Comparison of ENCODE assay signal across 13 cellular contexts in the genomic region with DNA sequence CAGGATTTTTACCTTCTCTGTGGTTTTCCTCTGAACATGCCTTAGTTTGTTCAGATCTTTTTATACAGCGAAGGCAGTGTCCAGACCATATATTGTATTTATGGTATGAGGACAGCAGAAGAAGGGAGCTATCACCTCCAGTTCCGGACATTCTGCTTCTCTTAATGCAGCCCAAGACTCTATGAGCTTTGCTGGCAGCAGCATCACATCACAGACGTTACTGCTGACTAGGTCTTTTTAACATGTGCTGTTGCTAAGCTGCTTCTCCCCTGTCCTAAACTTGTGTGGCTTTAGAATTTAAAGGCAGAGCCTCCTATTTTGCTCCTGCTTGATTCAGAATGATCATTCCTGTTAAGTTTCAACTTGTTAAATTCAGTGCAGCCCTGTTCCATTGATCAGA. TPM values are rescaled to one million over a fixed set of nuclear protein-coding genes. Genes with fewer than 3 reads are reported as not detected.
DNase-seq lines count a peak whose midpoint lies in the region; ATAC-seq, FAIRE-seq and TF ChIP-seq lines count a peak whose summit lies in the region.
"Had no signal": no experiment of that assay in that cellular context is flagged by ENCODE, and none has a peak within 500 bp of the region (broad histone marks: within the 10 kb centered on the region; RNA-seq: fewer than 3 reads in every experiment).

No MANE protein-coding gene starts in this region.

- TF ChIP-seq POLR2A in HepG2 (IDR thresholded peaks at IDR 0.05; ENCODE audit: insufficient read depth in 1 of 2, low read depth in 2 of 2, low read length in 2 of 2) (no peak), right lobe of liver (IDR thresholded peaks at IDR 0.05) (no peak)

- no peaks in the 10 kb centered on the region for H4K20me1 ChIP-seq in HepG2 (ENCODE audit: insufficient read depth, low read length)

- H3K4me3 ChIP-seq in HepG2 (replicated peaks in 1 of 3; ENCODE audit: insufficient read depth in 1 of 3, low read depth in 2 of 3, low read length in 3 of 3), result no peak overlapping the region
- H3K4me3 ChIP-seq in right lobe of liver, result no peak overlapping the region
- H3K4me3 ChIP-seq in left lung, result no peak overlapping the region
- H3K4me3 ChIP-seq in aorta (ENCODE audit: low read length in 2 of 2), result no peak overlapping the region

- TF ChIP-seq CTCF in HepG2 (CRISPR knock-in tag; IDR thresholded peaks at IDR 0.05) (no peak), right lobe of liver (IDR thresholded peaks at IDR 0.05) (no peak), left lung (IDR thresholded peaks at IDR 0.05) (no peak)

- H3K9me3 ChIP-seq in HepG2 (ENCODE audit: low read length) (no peaks in the 10 kb centered on the region), right lobe of liver (no peaks in the 10 kb centered on the region), left lung (no peaks in the 10 kb centered on the region), aorta (ENCODE audit: control insufficient read depth, low read length) (no peaks in the 10 kb centered on the region)

- DNase-seq in HepG2 (ENCODE audit: low spot score), result no peak
- DNase-seq in right lobe of liver, result no peak
- peak; percentile 61 for DNase-seq in cerebellar cortex (ENCODE audit: low spot score)
- no peak for DNase-seq in left lung
- no peak for DNase-seq in aorta
- no peak for DNase-seq in cortex of kidney (lab: John Stamatoyannopoulos, UW)
- no peak for DNase-seq in NCI-H526 (lab: John Stamatoyannopoulos, UW)
- DNase-seq: glutamatergic neuron, left colon, NCI-H1092 treated with DMSO at 0.1 percent for 48 hours, SHP77 had no signal

- no peak overlapping the region for H3K4me2 ChIP-seq in HepG2 (ENCODE audit: low read depth, low read length)

- CTCF ChIA-PET in HepG2 (lab: Yijun Ruan, JAX; ENCODE audit: low intra/inter-chr PET ratio, low total read pairs), result no interaction called here

- no peaks in the 10 kb centered on the region for H3K79me2 ChIP-seq in HepG2 (ENCODE audit: insufficient read depth, low read length)

- H3K27me3 ChIP-seq in HepG2 (ENCODE audit: control insufficient read depth in 1 of 2, insufficient read depth in 2 of 2, low read length in 2 of 2) (no peaks in the 10 kb centered on the region), right lobe of liver (no peaks in the 10 kb centered on the region), left lung (no peaks in the 10 kb centered on the region), aorta (ENCODE audit: control insufficient read depth in 1 of 2, insufficient read depth in 2 of 2, low read length in 1 of 2) (no peaks in the 10 kb centered on the region)

- no peak for FAIRE-seq in HepG2 (lab: Jason Lieb, UNC)

- POLR2A ChIA-PET in HepG2 (lab: Yijun Ruan, JAX), result no interaction called here

- H3K27ac ChIP-seq in HepG2 (ENCODE audit: extremely low read length, insufficient read depth, low read length) (no peak overlapping the region), right lobe of liver (no peak overlapping the region), left lung (peak overlapping the region; percentile 71 to 84), aorta (ENCODE audit: low read depth in 1 of 2, low read length in 2 of 2) (peak overlapping the region; percentile 25 to 64)

- H3K4me1 ChIP-seq in HepG2 (ENCODE audit: insufficient read depth, low read length) (peaks cover 17% of the 10 kb centered on the region), right lobe of liver (peaks cover 0 to 3% (median 0%) of the 10 kb centered on the region in 4 donors), left lung (peaks cover 26 to 81% of the 10 kb centered on the region in 2 donors), aorta (ENCODE audit: control insufficient read depth in 1 of 2, insufficient read depth in 2 of 2, low read length in 2 of 2) (peaks cover 8 to 11% of the 10 kb centered on the region in 2 donors)

- in situ Hi-C loops in HepG2 (cut with HindIII; ENCODE audit: extremely low pct_ligation_motif_present, low pct_unique_long_range_greater_than_20kb), result no loop called here

- TF ChIP-seq EP300 in HepG2 (IDR thresholded peaks at IDR 0.05; ENCODE audit: low read depth in 2 of 2, low read length in 2 of 2), result no peak
- no peak for TF ChIP-seq EP300 in HepG2 (CRISPR knock-in tag; IDR thresholded peaks at IDR 0.05; ENCODE audit: borderline replicate concordance)

- H3K36me3 ChIP-seq in HepG2 (replicated peaks in 1 of 2; ENCODE audit: control insufficient read depth in 1 of 2, insufficient read depth in 2 of 2, low read length in 2 of 2), result no peaks in the 10 kb centered on the region
- H3K36me3 ChIP-seq in right lobe of liver, result no peaks in the 10 kb centered on the region
- no peaks in the 10 kb centered on the region for H3K36me3 ChIP-seq in left lung
- no peaks in the 10 kb centered on the region for H3K36me3 ChIP-seq in aorta (ENCODE audit: control insufficient read depth in 1 of 2, insufficient read depth in 2 of 2, low read length in 1 of 2)

- H2AFZ ChIP-seq in HepG2 (ENCODE audit: low read length), result no peak overlapping the region

- WGBS in HepG2 (ENCODE audit: low lambda C conversion rate), result 71% methylated on average over 3 of the region's 3 CpGs
- WGBS in right lobe of liver (ENCODE audit: insufficient coverage, low coverage, low lambda C conversion rate, missing lambda C conversion rate), result 70% methylated on average over 3 of the region's 3 CpGs
- 34% methylated on average over 3 of the region's 3 CpGs for WGBS in aorta, 2 donors

- no TSS peak for BruUV-seq in HepG2 (replicated peaks; lab: Mats Ljungman, UMichigan)

- TF ChIP-seq RAD21 in HepG2 (CRISPR knock-in tag; IDR thresholded peaks at IDR 0.05), result no peak

- H3K9ac ChIP-seq in HepG2 (ENCODE audit: insufficient read depth, low read depth, low read length), result no peak overlapping the region

- intact Hi-C loops in HepG2 (cut with micrococcal nuclease; ENCODE audit: unreplicated experiment) (loop anchor here (5.0 kb wide), 3 partner anchors 36 to 159 kb away; no protein-coding TSS in a partner anchor), right lobe of liver (cut with DNase I) (no loop called here), left lung (cut with DNase I) (no loop called here), aorta (cut with DNase I) (no loop called here)

- ATAC-seq in HepG2 (no peak), right lobe of liver (no peak), left lung (no peak), aorta (ENCODE audit: low FRiP score) (no peak), GM21576 (IDR thresholded peaks at IDR 0.05; ENCODE audit: unreplicated experiment) (no peak)
- ATAC-seq: activated naive CD4-positive, alpha-beta T cell treated with anti-CD3 and anti-CD28 coated beads, Interleukin-2, amount 50 U/mL, for 72 hours; left colon had no signal

TF ChIP-seq in HepG2, 621 proteins besides CTCF, POLR2A, EP300 and RAD21 (continues in another document):
- TF ChIP-seq NONO (IDR thresholded peaks at IDR 0.05) (no peak), NONO (CRISPR knock-in tag; conservative IDR thresholded peaks at IDR 0.05) (no peak), CBX5 (CRISPR knock-in tag; IDR thresholded peaks at IDR 0.05; ENCODE audit: borderline replicate concordance) (no peak), MAFK (conservative IDR thresholded peaks at IDR 0.05 in 1 of 2, IDR thresholded peaks at IDR 0.05 in 1 of 2; ENCODE audit: low read length in 2 of 2) (peak; percentile 73 to 86), MAFF (IDR thresholded peaks at IDR 0.05; ENCODE audit: low read depth, low read length) (peak; percentile 78), HDAC6 (IDR thresholded peaks at IDR 0.05; ENCODE audit: low read depth, low read length) (no peak), XRCC5 (optimal IDR thresholded peaks at IDR 0.05; ENCODE audit: low read length) (no peak)

RNA-seq across cellular contexts. Expression of gene MICAL2, which starts 13.4 kb away (rescaled TPM):
- total RNA-seq in HepG2 (2016; rRNA removed; fragmentation: Illumina TruSeq; extraction: Trizol) (1.1 and 1.4 TPM in 2 replicates), right lobe of liver (10 to 100 TPM; 17.0 to 50.7 (median 35.9) TPM), left lung (100 to 1,000 TPM; 242 to 293 TPM), aorta (100 to 1,000 TPM; 315 to 605 TPM)
- total RNA-seq in HepG2 (2016; cell fraction: cytosol; rRNA removed; fragmentation: Illumina TruSeq; extraction: Trizol; ENCODE audit: low read depth), result 0.18 and 0.51 TPM in 2 replicates
- 1.1 and 1.7 TPM in 2 replicates for total RNA-seq in HepG2 (2016; cell fraction: insoluble cytoplasmic fraction; rRNA removed; fragmentation: Illumina TruSeq; extraction: Trizol)
- total RNA-seq in HepG2 (2016; cell fraction: membrane; rRNA removed; fragmentation: Illumina TruSeq; extraction: Trizol), result 1.1 and 1.3 TPM in 2 replicates
- total RNA-seq in HepG2 (2016; cell fraction: nucleus; rRNA removed; fragmentation: Illumina TruSeq; extraction: Trizol), result 1.6 and 3.7 TPM in 2 replicates
- polyA plus RNA-seq in HepG2 (2011; rRNA removed) (0.59 and 0.78 TPM in 2 replicates), aorta (100 to 1,000 TPM in 1 of 2 donors, 10 to 100 TPM in 1; 87.7 to 245 TPM)
- 0.46 and 0.50 TPM in 2 replicates for polyA plus RNA-seq in HepG2 (2011; cell fraction: cytosol; rRNA removed)
- 0.61 and 0.97 TPM in 2 replicates for polyA plus RNA-seq in HepG2 (2011; cell fraction: nucleus; rRNA removed)
- 0.48 and 1.6 TPM in 2 replicates for polyA plus RNA-seq in HepG2 (2012)
- 0.29 and 0.53 TPM in 2 replicates for polyA plus RNA-seq in HepG2 (2016; cell fraction: cytosol; fragmentation: Illumina TruSeq; extraction: Trizol; ENCODE audit: low read depth)
- polyA plus RNA-seq in HepG2 (2016; cell fraction: insoluble cytoplasmic fraction; fragmentation: Illumina TruSeq; extraction: Trizol; ENCODE audit: low read depth), result 0.73 and 1.3 TPM in 2 replicates
- polyA plus RNA-seq in HepG2 (2016; cell fraction: membrane; fragmentation: Illumina TruSeq; extraction: Trizol; ENCODE audit: low read depth), result 0.34 and 0.39 TPM in 2 replicates
- 1.2 and 2.1 TPM in 2 replicates for polyA plus RNA-seq in HepG2 (2016; cell fraction: nucleus; fragmentation: Illumina TruSeq; extraction: Trizol; ENCODE audit: insufficient read depth, low read depth)
- 1.6 and 8.6 TPM in 2 replicates for polyA minus RNA-seq in HepG2 (2011; rRNA and poly(A)+ RNA removed; ENCODE audit: low replicate concordance)
- 0.70 and 2.7 TPM in 2 replicates for polyA minus RNA-seq in HepG2 (2011; cell fraction: cytosol; rRNA and poly(A)+ RNA removed)
- polyA minus RNA-seq in HepG2 (2011; cell fraction: nucleus; rRNA and poly(A)+ RNA removed), result 2.4 and 3.5 TPM in 2 replicates

Comparison
In these comparisons a context has a peak if more than half of its experiments do, and no peak if none do; other contexts are left out.
1. H3K27ac ChIP-seq: peak in left lung (2 of 2) and aorta (2 of 2); none in HepG2 (single experiment) and right lobe of liver (0 of 3).